ENCODE assay signal across 21 cellular contexts in the genomic region with DNA sequence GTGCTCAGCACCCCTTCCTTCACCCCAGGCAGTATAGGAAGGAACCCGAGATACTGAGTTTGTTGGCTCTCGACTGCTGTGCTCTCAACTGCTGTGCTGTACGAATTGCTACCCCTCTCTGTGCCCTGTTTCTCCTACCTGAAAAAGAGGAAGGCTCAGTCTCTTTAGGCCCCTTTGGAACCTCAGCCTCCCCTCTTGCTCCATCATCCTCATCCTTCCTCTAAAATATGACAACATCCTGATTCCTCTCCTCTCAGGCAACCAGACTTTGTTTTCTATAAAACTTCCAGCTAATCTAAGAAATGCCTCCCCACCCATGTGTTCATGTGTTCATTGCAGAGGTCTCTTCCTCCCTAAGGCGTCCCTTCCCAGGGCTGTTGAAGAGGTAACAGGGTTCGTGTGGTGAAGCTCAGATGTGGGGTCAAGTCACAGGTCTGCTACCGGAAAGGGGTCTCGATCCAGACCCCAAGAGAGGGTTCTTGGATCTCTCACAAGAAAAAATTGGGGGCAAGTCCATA. TPM values are rescaled to one million over a fixed set of nuclear protein-coding genes. Genes with fewer than 3 reads are reported as not detected.
DNase-seq lines count a peak whose midpoint lies in the region; ATAC-seq, FAIRE-seq and TF ChIP-seq lines count a peak whose summit lies in the region.
"Had no signal": no experiment of that assay in that cellular context is flagged by ENCODE, and none has a peak within 500 bp of the region (broad histone marks: within the 10 kb centered on the region; RNA-seq: fewer than 3 reads in every experiment).

No MANE protein-coding gene starts in this region.

- no peaks in the 10 kb centered on the region for H4K20me1 ChIP-seq in K562 (replicated peaks; ENCODE audit: control insufficient read depth, insufficient read depth, low read length)

- H3K4me3 ChIP-seq in K562 (no peak overlapping the region; the same call in 1 of the 2 replicates), coronary artery (no peak overlapping the region)
- H3K4me3 ChIP-seq: esophagus muscularis mucosa, gastroesophageal sphincter, MG63, prostate gland, testis had no signal

- FAIRE-seq in K562 (lab: Jason Lieb, UNC): peak; percentile 35
- FAIRE-seq: small intestine had no signal

- H3K36me3 Mint-ChIP-seq in activated naive CD4-positive, alpha-beta T cell treated with anti-CD3 and anti-CD28 coated beads, Interleukin-2, amount 50 U/mL, for 24 hours: no peaks in the 10 kb centered on the region

- H3K4me3 Mint-ChIP-seq in activated naive CD4-positive, alpha-beta T cell treated with anti-CD3 and anti-CD28 coated beads, Interleukin-2, amount 50 U/mL, for 24 hours: no peak overlapping the region
- H3K4me3 Mint-ChIP-seq: nephron had no signal

- H3K36me3 ChIP-seq in K562 (ENCODE audit: control insufficient read depth, insufficient read depth, low read length): no peaks in the 10 kb centered on the region; the same call in 2 of the 3 replicates
- H3K36me3 ChIP-seq: esophagus muscularis mucosa, gastroesophageal sphincter, MG63, prostate gland had no signal

- no peak for TF ChIP-seq EP300 in K562 (IDR thresholded peaks at IDR 0.05; ENCODE audit: low read length)

- intact Hi-C loops in K562 (cut with micrococcal nuclease): no loop called here

- H3K27me3 ChIP-seq in K562 (ENCODE audit: control insufficient read depth in 2 of 2, insufficient read depth in 2 of 2, low read length in 2 of 2): no peaks in the 10 kb centered on the region
- H3K27me3 ChIP-seq: MG63, testis had no signal

- in situ Hi-C loops in K562 (cut with MboI): loop anchor here (10.0 kb wide), 1 partner anchor 395 kb away; no protein-coding TSS in a partner anchor

- no peaks in the 10 kb centered on the region for H3K9me3 Mint-ChIP-seq in activated naive CD4-positive, alpha-beta T cell treated with anti-CD3 and anti-CD28 coated beads, Interleukin-2, amount 50 U/mL, for 24 hours
- H3K9me3 Mint-ChIP-seq: nephron had no signal

- TSS peak; percentile 95 for BruUV-seq in K562 (replicated peaks; lab: Mats Ljungman, UMichigan)

- TF ChIP-seq POLR2A in K562 (conservative IDR thresholded peaks at IDR 0.05): no peak

- CTCF ChIA-PET in K562 (lab: Yijun Ruan, JAX; ENCODE audit: low intra/inter-chr PET ratio): no interaction called here

- ATAC-seq in K562: peak; percentile 37
- ATAC-seq: gastroesophageal sphincter had no signal

- H3K4me2 ChIP-seq in K562 (ENCODE audit: insufficient read depth, low read length): peak overlapping the region; percentile 77

- H3K9me3 ChIP-seq in K562 (replicated peaks; ENCODE audit: control insufficient read depth, insufficient read depth, low read depth, low read length): peaks cover 3% of the 10 kb centered on the region; the same call in 1 of the 2 replicates
- H3K9me3 ChIP-seq: esophagus muscularis mucosa, gastroesophageal sphincter, MG63, prostate gland, testis had no signal

- POLR2A ChIA-PET in K562 (lab: Yijun Ruan, JAX): no interaction called here

- H3K79me2 ChIP-seq in K562 (ENCODE audit: control insufficient read depth, insufficient read depth, low read length): no peaks in the 10 kb centered on the region

- no peaks in the 10 kb centered on the region for H3K9me1 ChIP-seq in K562 (ENCODE audit: control insufficient read depth, insufficient read depth, low read length)

- no peak for TF ChIP-seq RAD21 in K562 (CRISPR knock-in tag; conservative IDR thresholded peaks at IDR 0.05 in 1 of 2, IDR thresholded peaks at IDR 0.05 in 1 of 2)

- no peaks in the 10 kb centered on the region for H3K27me3 Mint-ChIP-seq in activated naive CD4-positive, alpha-beta T cell treated with anti-CD3 and anti-CD28 coated beads, Interleukin-2, amount 50 U/mL, for 24 hours

- H3K4me1 ChIP-seq in K562 (replicated peaks in 1 of 2; ENCODE audit: control insufficient read depth in 2 of 2, insufficient read depth in 2 of 2, low read length in 2 of 2): peaks cover 60 to 64% of the 10 kb centered on the region in 2 experiments
- H3K4me1 ChIP-seq: esophagus muscularis mucosa, gastroesophageal sphincter, prostate gland had no signal

- H3K27ac ChIP-seq in K562 (ENCODE audit: extremely low read depth, low read depth, low read length): peak overlapping the region; percentile 93
- H3K27ac ChIP-seq in coronary artery: no peak overlapping the region
- H3K27ac ChIP-seq: esophagus muscularis mucosa, gastroesophageal sphincter, HL-60, prostate gland, testis had no signal

- peak overlapping the region; percentile 41 to 74; a peak in 3 of 4 replicates for H3K9ac ChIP-seq in K562 (ENCODE audit: insufficient read depth in 1 of 2, low read depth in 2 of 2, low read length in 2 of 2)

- peak overlapping the region; percentile 90 for H2AFZ ChIP-seq in K562 (ENCODE audit: low read depth, low read length)

- TF ChIP-seq CTCF in K562 (IDR thresholded peaks at IDR 0.05 in 2 of 3, conservative IDR thresholded peaks at IDR 0.05 in 1 of 3; ENCODE audit: insufficient read depth in 2 of 3, low read depth in 1 of 3, low read length in 3 of 3) (no peak), coronary artery (IDR thresholded peaks at IDR 0.05) (no peak)

- H3K4me1 Mint-ChIP-seq in activated naive CD4-positive, alpha-beta T cell treated with anti-CD3 and anti-CD28 coated beads, Interleukin-2, amount 50 U/mL, for 24 hours: peaks cover 11% of the 10 kb centered on the region

- DNase-seq in activated naive CD4-positive, alpha-beta T cell treated with Interleukin-2 at 50 U/mL for 16 hours: no peak
- DNase-seq in MV-4-11 (lab: John Stamatoyannopoulos, UW) (peak; percentile 60), K562 (ENCODE audit: extremely low read depth in 1 of 4, low spot score in 3 of 4) (no peak), NCI-H748 treated with DMSO at 0.1 percent for 48 hours (lab: John Stamatoyannopoulos, UW) (no peak), dermis blood vessel endothelial cell (no peak), coronary artery (ENCODE audit: low spot score) (no peak)
- DNase-seq: anterior cingulate cortex; effector CD8-positive, alpha-beta T cell; EL; kidney glomerular epithelial cell; MG63; NCI-H1930; NCI-H345; small intestine; testis had no signal

- WGBS in K562 (ENCODE audit: insufficient coverage, low coverage, missing lambda C conversion rate): 22% methylated on average over 7 of the region's 7 CpGs

- H3K27ac Mint-ChIP-seq in activated naive CD4-positive, alpha-beta T cell treated with anti-CD3 and anti-CD28 coated beads, Interleukin-2, amount 50 U/mL, for 24 hours: peak overlapping the region; percentile 63

TF ChIP-seq in K562, 482 proteins besides CTCF, POLR2A, EP300 and RAD21 (continues in another document):
- TF ChIP-seq, protein P1, sequence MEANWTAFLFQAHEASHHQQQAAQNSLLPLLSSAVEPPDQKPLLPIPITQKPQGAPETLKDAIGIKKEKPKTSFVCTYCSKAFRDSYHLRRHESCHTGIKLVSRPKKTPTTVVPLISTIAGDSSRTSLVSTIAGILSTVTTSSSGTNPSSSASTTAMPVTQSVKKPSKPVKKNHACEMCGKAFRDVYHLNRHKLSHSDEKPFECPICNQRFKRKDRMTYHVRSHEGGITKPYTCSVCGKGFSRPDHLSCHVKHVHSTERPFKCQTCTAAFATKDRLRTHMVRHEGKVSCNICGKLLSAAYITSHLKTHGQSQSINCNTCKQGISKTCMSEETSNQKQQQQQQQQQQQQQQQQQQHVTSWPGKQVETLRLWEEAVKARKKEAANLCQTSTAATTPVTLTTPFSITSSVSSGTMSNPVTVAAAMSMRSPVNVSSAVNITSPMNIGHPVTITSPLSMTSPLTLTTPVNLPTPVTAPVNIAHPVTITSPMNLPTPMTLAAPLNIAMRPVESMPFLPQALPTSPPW (CRISPR knock-in tag; IDR thresholded peaks at IDR 0.05): no peak
- TF ChIP-seq, protein P2, sequence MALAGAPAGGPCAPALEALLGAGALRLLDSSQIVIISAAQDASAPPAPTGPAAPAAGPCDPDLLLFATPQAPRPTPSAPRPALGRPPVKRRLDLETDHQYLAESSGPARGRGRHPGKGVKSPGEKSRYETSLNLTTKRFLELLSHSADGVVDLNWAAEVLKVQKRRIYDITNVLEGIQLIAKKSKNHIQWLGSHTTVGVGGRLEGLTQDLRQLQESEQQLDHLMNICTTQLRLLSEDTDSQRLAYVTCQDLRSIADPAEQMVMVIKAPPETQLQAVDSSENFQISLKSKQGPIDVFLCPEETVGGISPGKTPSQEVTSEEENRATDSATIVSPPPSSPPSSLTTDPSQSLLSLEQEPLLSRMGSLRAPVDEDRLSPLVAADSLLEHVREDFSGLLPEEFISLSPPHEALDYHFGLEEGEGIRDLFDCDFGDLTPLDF (CRISPR knock-in tag; IDR thresholded peaks at IDR 0.05): no peak
- TF ChIP-seq, protein P3, sequence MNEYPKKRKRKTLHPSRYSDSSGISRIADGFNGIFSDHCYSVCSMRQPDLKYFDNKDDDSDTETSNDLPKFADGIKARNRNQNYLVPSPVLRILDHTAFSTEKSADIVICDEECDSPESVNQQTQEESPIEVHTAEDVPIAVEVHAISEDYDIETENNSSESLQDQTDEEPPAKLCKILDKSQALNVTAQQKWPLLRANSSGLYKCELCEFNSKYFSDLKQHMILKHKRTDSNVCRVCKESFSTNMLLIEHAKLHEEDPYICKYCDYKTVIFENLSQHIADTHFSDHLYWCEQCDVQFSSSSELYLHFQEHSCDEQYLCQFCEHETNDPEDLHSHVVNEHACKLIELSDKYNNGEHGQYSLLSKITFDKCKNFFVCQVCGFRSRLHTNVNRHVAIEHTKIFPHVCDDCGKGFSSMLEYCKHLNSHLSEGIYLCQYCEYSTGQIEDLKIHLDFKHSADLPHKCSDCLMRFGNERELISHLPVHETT (CRISPR knock-in tag; conservative IDR thresholded peaks at IDR 0.05 in 1 of 2, IDR thresholded peaks at IDR 0.05 in 1 of 2): 0 out of 4 replicates have a peak, but pooled peaks of 1 of the 2 experiments have one; percentile 16
- no peak for TF ChIP-seq CBX1 (IDR thresholded peaks at IDR 0.05; ENCODE audit: low read depth)

RNA-seq across cellular contexts. Expression of a gene that starts 35.5 kb away (rescaled TPM):
- 3.5 and 6.3 TPM in 2 replicates for total RNA-seq in K562 (2011; cell fraction: chromatin; rRNA removed; ENCODE audit: low replicate concordance)
- 5.3 and 8.8 TPM in 2 replicates for total RNA-seq in K562 (2011; cell fraction: nucleolus; rRNA removed)
- total RNA-seq in K562 (2011; cell fraction: nucleoplasm; rRNA removed): 4.4 and 6.4 TPM in 2 replicates
- total RNA-seq in K562 (2014; rRNA removed): 3.9 and 4.7 TPM in 2 replicates
- 1.3 and 2.0 TPM in 2 replicates for total RNA-seq in K562 (2014; rRNA removed; fragmentation: Illumina TruSeq; extraction: Trizol)
- 4.4 and 4.5 TPM in 2 replicates for total RNA-seq in K562 (2015; rRNA removed; fragmentation: Illumina TruSeq; extraction: Trizol)
- 8.2 and 9.4 TPM in 2 replicates for total RNA-seq in K562 (2021)
- 2.8 and 5.9 TPM in 2 replicates for polyA plus RNA-seq in K562 (2011; rRNA removed)
- polyA plus RNA-seq in K562 (2011; cell fraction: cytosol; rRNA removed): 5.3 and 7.6 TPM in 2 replicates
- polyA plus RNA-seq in K562 (2011; cell fraction: nucleus; rRNA removed): 1.1 and 2.4 TPM in 2 replicates
- polyA plus RNA-seq in K562 (2012): 9.2 and 23.4 TPM in 2 replicates
- polyA plus RNA-seq in K562 (2014; fragmentation: Illumina TruSeq; extraction: Trizol): 3.0 and 3.7 TPM in 2 replicates
- under 1 TPM; 0.27 to 0.30 TPM for polyA plus RNA-seq in K562 (2014; fragmentation: Nextera tagmentation; extraction: Ambion mirVana)
- polyA plus RNA-seq in K562 (2014; rRNA removed): 4.6 and 5.8 TPM in 2 replicates
- 1.8 and 3.5 TPM in 2 replicates for polyA minus RNA-seq in K562 (2011; rRNA and poly(A)+ RNA removed)
- polyA minus RNA-seq in K562 (2011; cell fraction: cytosol; rRNA and poly(A)+ RNA removed): 2.4 and 4.0 TPM in 2 replicates
- polyA minus RNA-seq in K562 (2011; cell fraction: nucleus; rRNA and poly(A)+ RNA removed): 2.3 and 3.4 TPM in 2 replicates
- 8.5 and 14.1 TPM in 2 replicates for total RNA-seq in dermis blood vessel endothelial cell
